ENCODE assay signal across 17 cellular contexts in the genomic region with DNA sequence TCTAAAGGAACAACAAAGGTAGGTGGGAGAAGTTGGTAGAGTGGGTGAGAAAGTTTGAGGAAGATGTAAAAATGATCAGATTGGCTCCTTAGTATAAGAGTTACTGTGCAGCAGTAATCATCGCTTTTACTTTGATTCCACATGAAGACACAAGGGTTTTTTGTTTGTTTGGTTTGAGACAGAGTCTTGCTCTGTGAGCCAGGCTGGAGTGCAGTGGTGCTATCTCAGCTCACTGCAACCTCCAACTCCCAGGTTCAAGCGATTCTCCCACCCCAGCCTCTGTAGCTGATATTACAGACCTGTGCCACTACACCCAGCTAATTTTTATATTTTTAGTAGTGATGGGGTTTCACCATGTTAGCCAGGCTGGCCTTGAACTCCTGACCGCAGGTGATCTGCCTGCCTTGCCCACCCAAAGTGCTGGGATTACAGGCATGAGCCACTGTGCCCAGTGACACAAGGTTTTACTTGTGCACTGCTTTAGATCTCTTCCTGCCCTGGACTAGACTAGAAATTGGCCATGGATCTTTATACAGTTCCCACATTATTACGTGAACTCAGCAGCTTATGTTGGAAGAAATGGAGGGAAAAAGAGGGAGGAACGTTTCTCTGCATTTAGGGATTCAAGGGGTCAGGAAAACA. TPM values are rescaled to one million over a fixed set of nuclear protein-coding genes. Genes with fewer than 3 reads are reported as not detected.
DNase-seq lines count a peak whose midpoint lies in the region; ATAC-seq and TF ChIP-seq lines count a peak whose summit lies in the region.
"Had no signal": no experiment of that assay in that cellular context is flagged by ENCODE, and none has a peak within 500 bp of the region (broad histone marks: within the 10 kb centered on the region; RNA-seq: fewer than 3 reads in every experiment).

No MANE protein-coding gene starts in this region.

- peaks cover 67% of the 10 kb centered on the region for H3K36me3 Mint-ChIP-seq in stimulated activated naive CD8-positive, alpha-beta T cell treated with anti-CD3 and anti-CD28 coated beads, Interleukin-15, Interleukin-2, amounts not matched to agents 100 ng/mL and 50 ng/mL, for 24 hours (ENCODE audit: low read depth)
- peaks cover 94% of the 10 kb centered on the region for H3K36me3 Mint-ChIP-seq in activated T-helper 17 cell treated with anti-CD3 and anti-CD28 coated beads, Interleukin-2, amount 50 U/mL, for 72 hours (ENCODE audit: low read depth)

- H3K9ac ChIP-seq in mesendoderm (ENCODE audit: low read length), result peak overlapping the region; percentile 5

- peaks cover 48% of the 10 kb centered on the region for H3K79me2 ChIP-seq in mesendoderm (ENCODE audit: control insufficient read depth, insufficient read depth, low read length)

- H2BK15ac ChIP-seq in mesendoderm (replicated peaks; ENCODE audit: low read depth), result no peak overlapping the region

- H3K27me3 Mint-ChIP-seq in stimulated activated naive CD8-positive, alpha-beta T cell treated with anti-CD3 and anti-CD28 coated beads, Interleukin-15, Interleukin-2, amounts not matched to agents 100 ng/mL and 50 ng/mL, for 24 hours, result no peaks in the 10 kb centered on the region
- H3K27me3 Mint-ChIP-seq in activated T-helper 17 cell treated with anti-CD3 and anti-CD28 coated beads, Interleukin-2, amount 50 U/mL, for 72 hours, result no peaks in the 10 kb centered on the region

- no peak overlapping the region for H3K4ac ChIP-seq in mesendoderm (ENCODE audit: low read depth, low read length)

- H3K36me3 ChIP-seq in mesendoderm (ENCODE audit: control insufficient read depth, insufficient read depth, low read length), result no peaks in the 10 kb centered on the region
- H3K36me3 ChIP-seq in tibial nerve, result peaks cover 0 to 11% (median 0%) of the 10 kb centered on the region in 3 donors
- H3K36me3 ChIP-seq: uterus had no signal

- no peak overlapping the region for H3K4me2 ChIP-seq in mesendoderm (ENCODE audit: low read length)

- H3K18ac ChIP-seq in mesendoderm (ENCODE audit: low read length), result no peak overlapping the region

- H4K8ac ChIP-seq in mesendoderm (ENCODE audit: low read depth, low read length), result no peak overlapping the region

- H3K4me3 Mint-ChIP-seq in stimulated activated naive CD8-positive, alpha-beta T cell treated with anti-CD3 and anti-CD28 coated beads, Interleukin-15, Interleukin-2, amounts not matched to agents 100 ng/mL and 50 ng/mL, for 24 hours, result no peak overlapping the region
- H3K4me3 Mint-ChIP-seq in activated T-helper 17 cell treated with anti-CD3 and anti-CD28 coated beads, Interleukin-2, amount 50 U/mL, for 72 hours, result no peak overlapping the region

- H3K27me3 ChIP-seq in mesendoderm (ENCODE audit: insufficient read depth, low read length, poor library complexity) (no peaks in the 10 kb centered on the region), tibial nerve (no peaks in the 10 kb centered on the region)
- H3K27me3 ChIP-seq: esophagus muscularis mucosa, heart right ventricle, uterus had no signal

- no peak overlapping the region for H2BK120ac ChIP-seq in mesendoderm (ENCODE audit: low read depth, low read length)

- H2BK5ac ChIP-seq in mesendoderm (ENCODE audit: low read length), result no peak overlapping the region

- H3K23ac ChIP-seq in mesendoderm (ENCODE audit: low read length), result no peak overlapping the region

- WGBS in mesendoderm (ENCODE audit: extremely low coverage, insufficient coverage, low lambda C conversion rate), result no CpG with 5 or more reads among the region's 5 CpGs
- WGBS in tibial nerve, 2 donors, result 43 to 53% methylated on average over 5 of the region's 5 CpGs

- TF ChIP-seq POLR2A in tibial nerve (IDR thresholded peaks at IDR 0.05), result no peak

- no peak for DNase-seq in stimulated activated naive CD8-positive, alpha-beta T cell treated with anti-CD3 and anti-CD28 coated beads, Interleukin-15, Interleukin-2, amounts not matched to agents 100 U/mL and 50 U/mL, for 24 hours
- DNase-seq in mesendoderm (no peak), glomerular visceral epithelial cell (ENCODE audit: extremely low spot score) (no peak), tibial nerve (ENCODE audit: low spot score in 2 of 2) (no peak)
- DNase-seq in stimulated activated naive CD4-positive, alpha-beta T cell treated with Interleukin-2 at 50 U/mL for 16 hours (lab: John Stamatoyannopoulos, UW), result no peak
- DNase-seq: activated CD4-positive, alpha-beta T cell treated with anti-CD3 and anti-CD28 coated beads, Interleukin-2, amount 50 U/mL, for 1 hour; heart right ventricle; mucosa of descending colon; NCI-H187; NCI-H446 treated with DMSO at 0.1 percent for 48 hours; SHP77; stimulated activated CD4-positive, alpha-beta T cell treated with anti-CD3 and anti-CD28 coated beads, Interleukin-4, amount 100 ng/mL, for 24 hours; uterus had no signal

- H2AK5ac ChIP-seq in mesendoderm (ENCODE audit: low read length), result no peak overlapping the region

- peaks cover 8% of the 10 kb centered on the region for H3K79me1 ChIP-seq in mesendoderm (ENCODE audit: low read length)

- H3K27ac Mint-ChIP-seq in stimulated activated naive CD8-positive, alpha-beta T cell treated with anti-CD3 and anti-CD28 coated beads, Interleukin-15, Interleukin-2, amounts not matched to agents 100 ng/mL and 50 ng/mL, for 24 hours, result peak overlapping the region; percentile 26
- H3K27ac Mint-ChIP-seq in activated T-helper 17 cell treated with anti-CD3 and anti-CD28 coated beads, Interleukin-2, amount 50 U/mL, for 72 hours, result peak overlapping the region; percentile 44

- no peak for ATAC-seq in stimulated activated naive CD8-positive, alpha-beta T cell treated with anti-CD3 and anti-CD28 coated beads, Interleukin-15, Interleukin-2, amounts not matched to agents 100 U/mL and 50 U/mL, for 24 hours
- ATAC-seq in activated T-helper 17 cell treated with anti-CD3 and anti-CD28 coated beads, Interleukin-2, amount 50 U/mL, for 72 hours (replicated peaks), result no peak
- no peak for ATAC-seq in HG03159 (IDR thresholded peaks at IDR 0.05; ENCODE audit: unreplicated experiment)
- ATAC-seq: heart right ventricle, mucosa of descending colon had no signal

- TF ChIP-seq EP300 in tibial nerve (IDR thresholded peaks at IDR 0.05), result no peak

- H3K56ac ChIP-seq in mesendoderm (ENCODE audit: low read length), result no peak overlapping the region

- no peak overlapping the region for H4K5ac ChIP-seq in mesendoderm (ENCODE audit: low read length)

- H3K4me1 Mint-ChIP-seq in stimulated activated naive CD8-positive, alpha-beta T cell treated with anti-CD3 and anti-CD28 coated beads, Interleukin-15, Interleukin-2, amounts not matched to agents 100 ng/mL and 50 ng/mL, for 24 hours (ENCODE audit: low read depth), result peaks cover 67% of the 10 kb centered on the region
- H3K4me1 Mint-ChIP-seq in activated T-helper 17 cell treated with anti-CD3 and anti-CD28 coated beads, Interleukin-2, amount 50 U/mL, for 72 hours, result peaks cover 37% of the 10 kb centered on the region

- H3K27ac ChIP-seq in mesendoderm (ENCODE audit: low read depth, low read length) (no peak overlapping the region), tibial nerve (no peak overlapping the region)
- H3K27ac ChIP-seq: esophagus muscularis mucosa, uterus had no signal

- no peaks in the 10 kb centered on the region for H3K9me3 Mint-ChIP-seq in stimulated activated naive CD8-positive, alpha-beta T cell treated with anti-CD3 and anti-CD28 coated beads, Interleukin-15, Interleukin-2, amounts not matched to agents 100 ng/mL and 50 ng/mL, for 24 hours
- no peaks in the 10 kb centered on the region for H3K9me3 Mint-ChIP-seq in activated T-helper 17 cell treated with anti-CD3 and anti-CD28 coated beads, Interleukin-2, amount 50 U/mL, for 72 hours

- TF ChIP-seq CTCF in tibial nerve (IDR thresholded peaks at IDR 0.05), result no peak

- no peaks in the 10 kb centered on the region for H3K9me3 ChIP-seq in tibial nerve
- H3K9me3 ChIP-seq: esophagus muscularis mucosa, heart right ventricle, mucosa of descending colon, uterus had no signal

- H3K4me1 ChIP-seq in mesendoderm (ENCODE audit: control insufficient read depth, low read depth, low read length), result peaks cover 3% of the 10 kb centered on the region
- H3K4me1 ChIP-seq in tibial nerve, result peaks cover 0 to 99% (median 34%) of the 10 kb centered on the region in 4 donors

- H3K4me3 ChIP-seq in mesendoderm (ENCODE audit: low read length), result no peak overlapping the region
- H3K4me3 ChIP-seq in tibial nerve, result no peak overlapping the region
- H3K4me3 ChIP-seq: esophagus muscularis mucosa, heart right ventricle, mucosa of descending colon, uterus had no signal

RNA-seq across cellular contexts. Expression of a gene that starts 10.7 kb away (rescaled TPM):
- total RNA-seq in activated T-helper 17 cell treated with anti-CD3 and anti-CD28 coated beads, Interleukin-2, amount 50 U/mL, for 72 hours, result 100 to 1,000 TPM; 115 to 130 TPM
- 48.3 TPM for polyA plus RNA-seq in mesendoderm (2013, experiment 1 of 2)
- polyA plus RNA-seq in mesendoderm (2013, experiment 2 of 2), result 48.4 TPM
- 100 to 1,000 TPM in 2 of 4 donors, 10 to 100 TPM in 2; 76.2 to 107 (median 102) TPM for total RNA-seq in tibial nerve

RNA-seq across cellular contexts. Expression of a gene that starts 29.3 kb away (rescaled TPM):
- total RNA-seq in activated T-helper 17 cell treated with anti-CD3 and anti-CD28 coated beads, Interleukin-2, amount 50 U/mL, for 72 hours, result 1 to 10 TPM; 3.0 to 6.7 TPM
- 40.4 TPM for polyA plus RNA-seq in mesendoderm (2013, experiment 1 of 2)
- polyA plus RNA-seq in mesendoderm (2013, experiment 2 of 2), result 35.6 TPM
- 1 to 10 TPM; 5.9 to 8.6 (median 7.5) TPM for total RNA-seq in tibial nerve
